ENCODE assay signal across 1 cellular context in the genomic region with DNA sequence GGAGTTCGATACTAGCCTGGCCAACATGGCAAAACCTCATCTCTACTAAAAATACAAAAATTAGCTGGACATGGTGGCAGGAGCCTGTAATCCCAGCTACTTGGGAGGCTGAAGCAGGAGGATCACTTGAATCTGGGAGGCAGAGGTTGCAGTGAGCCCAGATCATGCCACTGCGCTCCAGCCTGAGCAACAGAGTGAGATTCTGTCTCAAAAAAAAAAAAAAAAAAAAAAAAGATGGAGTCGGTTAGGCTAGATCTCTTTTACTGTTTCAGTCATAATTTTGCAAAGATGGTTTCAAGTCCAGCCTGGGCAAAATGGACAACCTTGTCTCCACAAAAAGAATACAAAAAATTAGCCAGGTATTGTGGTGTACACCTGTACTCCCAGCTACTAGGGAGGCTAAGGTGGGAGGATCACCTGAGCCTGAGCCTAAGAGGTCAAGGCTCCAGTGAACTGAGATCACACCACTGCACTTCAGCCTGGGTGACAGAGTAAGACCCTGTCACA.
TF ChIP-seq lines count a peak whose summit lies in the region.

No MANE protein-coding gene starts in this region.

TF ChIP-seq in K562, 482 proteins besides CTCF, POLR2A, EP300 and RAD21 (continues in another document):
- TF ChIP-seq ERF (CRISPR knock-in tag; IDR thresholded peaks at IDR 0.05): 0 out of 2 replicates have a peak, but pooled peaks have one; percentile 33
- TF ChIP-seq, protein P1, sequence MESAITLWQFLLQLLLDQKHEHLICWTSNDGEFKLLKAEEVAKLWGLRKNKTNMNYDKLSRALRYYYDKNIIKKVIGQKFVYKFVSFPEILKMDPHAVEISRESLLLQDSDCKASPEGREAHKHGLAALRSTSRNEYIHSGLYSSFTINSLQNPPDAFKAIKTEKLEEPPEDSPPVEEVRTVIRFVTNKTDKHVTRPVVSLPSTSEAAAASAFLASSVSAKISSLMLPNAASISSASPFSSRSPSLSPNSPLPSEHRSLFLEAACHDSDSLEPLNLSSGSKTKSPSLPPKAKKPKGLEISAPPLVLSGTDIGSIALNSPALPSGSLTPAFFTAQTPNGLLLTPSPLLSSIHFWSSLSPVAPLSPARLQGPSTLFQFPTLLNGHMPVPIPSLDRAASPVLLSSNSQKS (CRISPR knock-in tag; IDR thresholded peaks at IDR 0.05): 0 out of 2 replicates have a peak, but pooled peaks have one; percentile 12
- peak; percentile 37; the same call in 1 of the 2 replicates for TF ChIP-seq ZNF695 (CRISPR knock-in tag; IDR thresholded peaks at IDR 0.05)
- TF ChIP-seq SMAD4 (CRISPR knock-in tag; conservative IDR thresholded peaks at IDR 0.05): peak; percentile 99
- TF ChIP-seq, protein P2, sequence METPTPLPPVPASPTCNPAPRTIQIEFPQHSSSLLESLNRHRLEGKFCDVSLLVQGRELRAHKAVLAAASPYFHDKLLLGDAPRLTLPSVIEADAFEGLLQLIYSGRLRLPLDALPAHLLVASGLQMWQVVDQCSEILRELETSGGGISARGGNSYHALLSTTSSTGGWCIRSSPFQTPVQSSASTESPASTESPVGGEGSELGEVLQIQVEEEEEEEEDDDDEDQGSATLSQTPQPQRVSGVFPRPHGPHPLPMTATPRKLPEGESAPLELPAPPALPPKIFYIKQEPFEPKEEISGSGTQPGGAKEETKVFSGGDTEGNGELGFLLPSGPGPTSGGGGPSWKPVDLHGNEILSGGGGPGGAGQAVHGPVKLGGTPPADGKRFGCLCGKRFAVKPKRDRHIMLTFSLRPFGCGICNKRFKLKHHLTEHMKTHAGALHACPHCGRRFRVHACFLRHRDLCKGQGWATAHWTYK (CRISPR knock-in tag; IDR thresholded peaks at IDR 0.05): peak; percentile 84; the same call in 1 of the 2 replicates
- peak; percentile 67; the same call in 1 of the 2 replicates for TF ChIP-seq ZNF444 (CRISPR knock-in tag; IDR thresholded peaks at IDR 0.05)
- peak; percentile 96 for TF ChIP-seq PYGO2 (tag; IDR thresholded peaks at IDR 0.05)
- TF ChIP-seq, protein P3, sequence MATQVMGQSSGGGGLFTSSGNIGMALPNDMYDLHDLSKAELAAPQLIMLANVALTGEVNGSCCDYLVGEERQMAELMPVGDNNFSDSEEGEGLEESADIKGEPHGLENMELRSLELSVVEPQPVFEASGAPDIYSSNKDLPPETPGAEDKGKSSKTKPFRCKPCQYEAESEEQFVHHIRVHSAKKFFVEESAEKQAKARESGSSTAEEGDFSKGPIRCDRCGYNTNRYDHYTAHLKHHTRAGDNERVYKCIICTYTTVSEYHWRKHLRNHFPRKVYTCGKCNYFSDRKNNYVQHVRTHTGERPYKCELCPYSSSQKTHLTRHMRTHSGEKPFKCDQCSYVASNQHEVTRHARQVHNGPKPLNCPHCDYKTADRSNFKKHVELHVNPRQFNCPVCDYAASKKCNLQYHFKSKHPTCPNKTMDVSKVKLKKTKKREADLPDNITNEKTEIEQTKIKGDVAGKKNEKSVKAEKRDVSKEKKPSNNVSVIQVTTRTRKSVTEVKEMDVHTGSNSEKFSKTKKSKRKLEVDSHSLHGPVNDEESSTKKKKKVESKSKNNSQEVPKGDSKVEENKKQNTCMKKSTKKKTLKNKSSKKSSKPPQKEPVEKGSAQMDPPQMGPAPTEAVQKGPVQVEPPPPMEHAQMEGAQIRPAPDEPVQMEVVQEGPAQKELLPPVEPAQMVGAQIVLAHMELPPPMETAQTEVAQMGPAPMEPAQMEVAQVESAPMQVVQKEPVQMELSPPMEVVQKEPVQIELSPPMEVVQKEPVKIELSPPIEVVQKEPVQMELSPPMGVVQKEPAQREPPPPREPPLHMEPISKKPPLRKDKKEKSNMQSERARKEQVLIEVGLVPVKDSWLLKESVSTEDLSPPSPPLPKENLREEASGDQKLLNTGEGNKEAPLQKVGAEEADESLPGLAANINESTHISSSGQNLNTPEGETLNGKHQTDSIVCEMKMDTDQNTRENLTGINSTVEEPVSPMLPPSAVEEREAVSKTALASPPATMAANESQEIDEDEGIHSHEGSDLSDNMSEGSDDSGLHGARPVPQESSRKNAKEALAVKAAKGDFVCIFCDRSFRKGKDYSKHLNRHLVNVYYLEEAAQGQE (CRISPR knock-in tag; IDR thresholded peaks at IDR 0.05; ENCODE audit: low read depth): 0 out of 2 replicates have a peak, but pooled peaks have one; percentile 21
- TF ChIP-seq, protein P4, sequence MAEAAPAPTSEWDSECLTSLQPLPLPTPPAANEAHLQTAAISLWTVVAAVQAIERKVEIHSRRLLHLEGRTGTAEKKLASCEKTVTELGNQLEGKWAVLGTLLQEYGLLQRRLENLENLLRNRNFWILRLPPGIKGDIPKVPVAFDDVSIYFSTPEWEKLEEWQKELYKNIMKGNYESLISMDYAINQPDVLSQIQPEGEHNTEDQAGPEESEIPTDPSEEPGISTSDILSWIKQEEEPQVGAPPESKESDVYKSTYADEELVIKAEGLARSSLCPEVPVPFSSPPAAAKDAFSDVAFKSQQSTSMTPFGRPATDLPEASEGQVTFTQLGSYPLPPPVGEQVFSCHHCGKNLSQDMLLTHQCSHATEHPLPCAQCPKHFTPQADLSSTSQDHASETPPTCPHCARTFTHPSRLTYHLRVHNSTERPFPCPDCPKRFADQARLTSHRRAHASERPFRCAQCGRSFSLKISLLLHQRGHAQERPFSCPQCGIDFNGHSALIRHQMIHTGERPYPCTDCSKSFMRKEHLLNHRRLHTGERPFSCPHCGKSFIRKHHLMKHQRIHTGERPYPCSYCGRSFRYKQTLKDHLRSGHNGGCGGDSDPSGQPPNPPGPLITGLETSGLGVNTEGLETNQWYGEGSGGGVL (CRISPR knock-in tag; IDR thresholded peaks at IDR 0.05): peak; percentile 72
- TF ChIP-seq ZNF445 (CRISPR knock-in tag; IDR thresholded peaks at IDR 0.05; ENCODE audit: low read depth): 0 out of 2 replicates have a peak, but pooled peaks have one; percentile 62
- TF ChIP-seq, protein P5, sequence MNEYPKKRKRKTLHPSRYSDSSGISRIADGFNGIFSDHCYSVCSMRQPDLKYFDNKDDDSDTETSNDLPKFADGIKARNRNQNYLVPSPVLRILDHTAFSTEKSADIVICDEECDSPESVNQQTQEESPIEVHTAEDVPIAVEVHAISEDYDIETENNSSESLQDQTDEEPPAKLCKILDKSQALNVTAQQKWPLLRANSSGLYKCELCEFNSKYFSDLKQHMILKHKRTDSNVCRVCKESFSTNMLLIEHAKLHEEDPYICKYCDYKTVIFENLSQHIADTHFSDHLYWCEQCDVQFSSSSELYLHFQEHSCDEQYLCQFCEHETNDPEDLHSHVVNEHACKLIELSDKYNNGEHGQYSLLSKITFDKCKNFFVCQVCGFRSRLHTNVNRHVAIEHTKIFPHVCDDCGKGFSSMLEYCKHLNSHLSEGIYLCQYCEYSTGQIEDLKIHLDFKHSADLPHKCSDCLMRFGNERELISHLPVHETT (CRISPR knock-in tag; conservative IDR thresholded peaks at IDR 0.05 in 1 of 2, IDR thresholded peaks at IDR 0.05 in 1 of 2): peak in 1 of 2 experiments; percentile 91; a peak in 2 of 4 replicates
- TF ChIP-seq, protein P6, sequence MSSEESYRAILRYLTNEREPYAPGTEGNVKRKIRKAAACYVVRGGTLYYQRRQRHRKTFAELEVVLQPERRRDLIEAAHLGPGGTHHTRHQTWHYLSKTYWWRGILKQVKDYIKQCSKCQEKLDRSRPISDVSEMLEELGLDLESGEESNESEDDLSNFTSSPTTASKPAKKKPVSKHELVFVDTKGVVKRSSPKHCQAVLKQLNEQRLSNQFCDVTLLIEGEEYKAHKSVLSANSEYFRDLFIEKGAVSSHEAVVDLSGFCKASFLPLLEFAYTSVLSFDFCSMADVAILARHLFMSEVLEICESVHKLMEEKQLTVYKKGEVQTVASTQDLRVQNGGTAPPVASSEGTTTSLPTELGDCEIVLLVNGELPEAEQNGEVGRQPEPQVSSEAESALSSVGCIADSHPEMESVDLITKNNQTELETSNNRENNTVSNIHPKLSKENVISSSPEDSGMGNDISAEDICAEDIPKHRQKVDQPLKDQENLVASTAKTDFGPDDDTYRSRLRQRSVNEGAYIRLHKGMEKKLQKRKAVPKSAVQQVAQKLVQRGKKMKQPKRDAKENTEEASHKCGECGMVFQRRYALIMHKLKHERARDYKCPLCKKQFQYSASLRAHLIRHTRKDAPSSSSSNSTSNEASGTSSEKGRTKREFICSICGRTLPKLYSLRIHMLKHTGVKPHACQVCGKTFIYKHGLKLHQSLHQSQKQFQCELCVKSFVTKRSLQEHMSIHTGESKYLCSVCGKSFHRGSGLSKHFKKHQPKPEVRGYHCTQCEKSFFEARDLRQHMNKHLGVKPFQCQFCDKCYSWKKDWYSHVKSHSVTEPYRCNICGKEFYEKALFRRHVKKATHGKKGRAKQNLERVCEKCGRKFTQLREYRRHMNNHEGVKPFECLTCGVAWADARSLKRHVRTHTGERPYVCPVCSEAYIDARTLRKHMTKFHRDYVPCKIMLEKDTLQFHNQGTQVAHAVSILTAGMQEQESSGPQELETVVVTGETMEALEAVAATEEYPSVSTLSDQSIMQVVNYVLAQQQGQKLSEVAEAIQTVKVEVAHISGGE (CRISPR knock-in tag; IDR thresholded peaks at IDR 0.05): peak in 1 of 3 experiments; percentile 16; a peak in 1 of 6 replicates
- TF ChIP-seq, protein P7, sequence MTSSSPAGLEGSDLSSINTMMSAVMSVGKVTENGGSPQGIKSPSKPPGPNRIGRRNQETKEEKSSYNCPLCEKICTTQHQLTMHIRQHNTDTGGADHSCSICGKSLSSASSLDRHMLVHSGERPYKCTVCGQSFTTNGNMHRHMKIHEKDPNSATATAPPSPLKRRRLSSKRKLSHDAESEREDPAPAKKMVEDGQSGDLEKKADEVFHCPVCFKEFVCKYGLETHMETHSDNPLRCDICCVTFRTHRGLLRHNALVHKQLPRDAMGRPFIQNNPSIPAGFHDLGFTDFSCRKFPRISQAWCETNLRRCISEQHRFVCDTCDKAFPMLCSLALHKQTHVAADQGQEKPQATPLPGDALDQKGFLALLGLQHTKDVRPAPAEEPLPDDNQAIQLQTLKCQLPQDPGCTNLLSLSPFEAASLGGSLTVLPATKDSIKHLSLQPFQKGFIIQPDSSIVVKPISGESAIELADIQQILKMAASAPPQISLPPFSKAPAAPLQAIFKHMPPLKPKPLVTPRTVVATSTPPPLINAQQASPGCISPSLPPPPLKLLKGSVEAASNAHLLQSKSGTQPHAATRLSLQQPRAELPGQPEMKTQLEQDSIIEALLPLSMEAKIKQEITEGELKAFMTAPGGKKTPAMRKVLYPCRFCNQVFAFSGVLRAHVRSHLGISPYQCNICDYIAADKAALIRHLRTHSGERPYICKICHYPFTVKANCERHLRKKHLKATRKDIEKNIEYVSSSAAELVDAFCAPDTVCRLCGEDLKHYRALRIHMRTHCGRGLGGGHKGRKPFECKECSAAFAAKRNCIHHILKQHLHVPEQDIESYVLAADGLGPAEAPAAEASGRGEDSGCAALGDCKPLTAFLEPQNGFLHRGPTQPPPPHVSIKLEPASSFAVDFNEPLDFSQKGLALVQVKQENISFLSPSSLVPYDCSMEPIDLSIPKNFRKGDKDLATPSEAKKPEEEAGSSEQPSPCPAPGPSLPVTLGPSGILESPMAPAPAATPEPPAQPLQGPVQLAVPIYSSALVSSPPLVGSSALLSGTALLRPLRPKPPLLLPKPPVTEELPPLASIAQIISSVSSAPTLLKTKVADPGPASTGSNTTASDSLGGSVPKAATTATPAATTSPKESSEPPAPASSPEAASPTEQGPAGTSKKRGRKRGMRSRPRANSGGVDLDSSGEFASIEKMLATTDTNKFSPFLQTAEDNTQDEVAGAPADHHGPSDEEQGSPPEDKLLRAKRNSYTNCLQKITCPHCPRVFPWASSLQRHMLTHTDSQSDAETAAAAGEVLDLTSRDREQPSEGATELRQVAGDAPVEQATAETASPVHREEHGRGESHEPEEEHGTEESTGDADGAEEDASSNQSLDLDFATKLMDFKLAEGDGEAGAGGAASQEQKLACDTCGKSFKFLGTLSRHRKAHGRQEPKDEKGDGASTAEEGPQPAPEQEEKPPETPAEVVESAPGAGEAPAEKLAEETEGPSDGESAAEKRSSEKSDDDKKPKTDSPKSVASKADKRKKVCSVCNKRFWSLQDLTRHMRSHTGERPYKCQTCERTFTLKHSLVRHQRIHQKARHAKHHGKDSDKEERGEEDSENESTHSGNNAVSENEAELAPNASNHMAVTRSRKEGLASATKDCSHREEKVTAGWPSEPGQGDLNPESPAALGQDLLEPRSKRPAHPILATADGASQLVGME (CRISPR knock-in tag; IDR thresholded peaks at IDR 0.05): 0 out of 2 replicates have a peak, but pooled peaks have one; percentile 21
- peak; percentile 75 for TF ChIP-seq ETS2 (tag; IDR thresholded peaks at IDR 0.05; ENCODE audit: borderline replicate concordance, poor library complexity, severe bottlenecking)
- peak; percentile 95 for TF ChIP-seq HDAC8 (tag; IDR thresholded peaks at IDR 0.05)
- TF ChIP-seq, protein P8, sequence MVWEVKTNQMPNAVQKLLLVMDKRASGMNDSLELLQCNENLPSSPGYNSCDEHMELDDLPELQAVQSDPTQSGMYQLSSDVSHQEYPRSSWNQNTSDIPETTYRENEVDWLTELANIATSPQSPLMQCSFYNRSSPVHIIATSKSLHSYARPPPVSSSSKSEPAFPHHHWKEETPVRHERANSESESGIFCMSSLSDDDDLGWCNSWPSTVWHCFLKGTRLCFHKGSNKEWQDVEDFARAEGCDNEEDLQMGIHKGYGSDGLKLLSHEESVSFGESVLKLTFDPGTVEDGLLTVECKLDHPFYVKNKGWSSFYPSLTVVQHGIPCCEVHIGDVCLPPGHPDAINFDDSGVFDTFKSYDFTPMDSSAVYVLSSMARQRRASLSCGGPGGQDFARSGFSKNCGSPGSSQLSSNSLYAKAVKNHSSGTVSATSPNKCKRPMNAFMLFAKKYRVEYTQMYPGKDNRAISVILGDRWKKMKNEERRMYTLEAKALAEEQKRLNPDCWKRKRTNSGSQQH (CRISPR knock-in tag; IDR thresholded peaks at IDR 0.05): 0 out of 2 replicates have a peak, but pooled peaks have one; percentile 4
- TF ChIP-seq ZNF324 (CRISPR knock-in tag; IDR thresholded peaks at IDR 0.05): 0 out of 2 replicates have a peak, but pooled peaks have one; percentile 18
- peak; percentile 100 for TF ChIP-seq DMBX1 (CRISPR knock-in tag; IDR thresholded peaks at IDR 0.05; ENCODE audit: borderline replicate concordance)
- TF ChIP-seq ZKSCAN8 (CRISPR knock-in tag; IDR thresholded peaks at IDR 0.05): peak; percentile 79
- TF ChIP-seq, protein P9, sequence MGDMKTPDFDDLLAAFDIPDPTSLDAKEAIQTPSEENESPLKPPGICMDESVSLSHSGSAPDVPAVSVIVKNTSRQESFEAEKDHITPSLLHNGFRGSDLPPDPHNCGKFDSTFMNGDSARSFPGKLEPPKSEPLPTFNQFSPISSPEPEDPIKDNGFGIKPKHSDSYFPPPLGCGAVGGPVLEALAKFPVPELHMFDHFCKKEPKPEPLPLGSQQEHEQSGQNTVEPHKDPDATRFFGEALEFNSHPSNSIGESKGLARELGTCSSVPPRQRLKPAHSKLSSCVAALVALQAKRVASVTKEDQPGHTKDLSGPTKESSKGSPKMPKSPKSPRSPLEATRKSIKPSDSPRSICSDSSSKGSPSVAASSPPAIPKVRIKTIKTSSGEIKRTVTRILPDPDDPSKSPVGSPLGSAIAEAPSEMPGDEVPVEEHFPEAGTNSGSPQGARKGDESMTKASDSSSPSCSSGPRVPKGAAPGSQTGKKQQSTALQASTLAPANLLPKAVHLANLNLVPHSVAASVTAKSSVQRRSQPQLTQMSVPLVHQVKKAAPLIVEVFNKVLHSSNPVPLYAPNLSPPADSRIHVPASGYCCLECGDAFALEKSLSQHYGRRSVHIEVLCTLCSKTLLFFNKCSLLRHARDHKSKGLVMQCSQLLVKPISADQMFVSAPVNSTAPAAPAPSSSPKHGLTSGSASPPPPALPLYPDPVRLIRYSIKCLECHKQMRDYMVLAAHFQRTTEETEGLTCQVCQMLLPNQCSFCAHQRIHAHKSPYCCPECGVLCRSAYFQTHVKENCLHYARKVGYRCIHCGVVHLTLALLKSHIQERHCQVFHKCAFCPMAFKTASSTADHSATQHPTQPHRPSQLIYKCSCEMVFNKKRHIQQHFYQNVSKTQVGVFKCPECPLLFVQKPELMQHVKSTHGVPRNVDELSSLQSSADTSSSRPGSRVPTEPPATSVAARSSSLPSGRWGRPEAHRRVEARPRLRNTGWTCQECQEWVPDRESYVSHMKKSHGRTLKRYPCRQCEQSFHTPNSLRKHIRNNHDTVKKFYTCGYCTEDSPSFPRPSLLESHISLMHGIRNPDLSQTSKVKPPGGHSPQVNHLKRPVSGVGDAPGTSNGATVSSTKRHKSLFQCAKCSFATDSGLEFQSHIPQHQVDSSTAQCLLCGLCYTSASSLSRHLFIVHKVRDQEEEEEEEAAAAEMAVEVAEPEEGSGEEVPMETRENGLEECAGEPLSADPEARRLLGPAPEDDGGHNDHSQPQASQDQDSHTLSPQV (IDR thresholded peaks at IDR 0.05): 0 out of 2 replicates have a peak, but pooled peaks have one; percentile 45
